ENCODE assay signal across 15 cellular contexts in the genomic region with DNA sequence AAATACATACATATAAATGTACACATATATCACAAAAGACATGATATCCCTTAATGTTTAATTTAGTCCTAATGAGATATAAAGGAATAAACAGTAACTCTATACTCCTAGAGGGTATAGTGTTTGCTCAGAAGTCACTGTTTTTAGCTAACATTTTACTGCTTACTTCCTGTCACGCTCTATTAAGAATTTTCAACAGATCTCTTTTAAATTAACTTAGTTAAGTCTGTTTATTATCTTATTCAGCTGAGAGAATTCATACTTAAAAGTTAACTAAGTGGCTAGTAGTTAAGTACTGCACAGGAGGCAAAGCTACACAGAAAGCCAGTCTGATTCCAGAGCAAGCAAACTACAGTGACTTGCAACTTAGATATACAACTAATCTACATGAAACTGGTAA. TPM values are rescaled to one million over a fixed set of nuclear protein-coding genes. Genes with fewer than 3 reads are reported as not detected.
DNase-seq lines count a peak whose midpoint lies in the region; ATAC-seq and TF ChIP-seq lines count a peak whose summit lies in the region.
"Had no signal": no experiment of that assay in that cellular context is flagged by ENCODE, and none has a peak within 500 bp of the region (broad histone marks: within the 10 kb centered on the region; RNA-seq: fewer than 3 reads in every experiment).

No MANE protein-coding gene starts in this region.

- ATAC-seq in CD4-positive, CD25-positive, alpha-beta regulatory T cell (ENCODE audit: low read depth in 2 of 2), result no peak
- ATAC-seq in T-helper 17 cell (no peak), GM21528 (IDR thresholded peaks at IDR 0.05; ENCODE audit: low FRiP score, unreplicated experiment) (no peak), foreskin keratinocyte (no peak), HG02642 (IDR thresholded peaks at IDR 0.05; ENCODE audit: poor library complexity, unreplicated experiment) (no peak)

- TF ChIP-seq CTCF in foreskin keratinocyte (conservative IDR thresholded peaks at IDR 0.05), result no peak

- no peak for DNase-seq in CD4-positive, CD25-positive, alpha-beta regulatory T cell
- no peak for DNase-seq in Karpas-422
- no peak for DNase-seq in T-helper 17 cell
- DNase-seq in renal cortical epithelial cell (ENCODE audit: low read depth), result peak; percentile 56
- no peak for DNase-seq in foreskin keratinocyte
- DNase-seq: ACHN, DMS153, GOT3, HFFc6, NCI-H1930, NCI-H510A had no signal

- H3K4me2 ChIP-seq in Karpas-422 (ENCODE audit: low read depth, low read length, poor library complexity, severe bottlenecking), result peak overlapping the region; percentile 20

- H3K27ac Mint-ChIP-seq in CD4-positive, CD25-positive, alpha-beta regulatory T cell, result peak overlapping the region; percentile 2 to 43 (median 30)
- peak overlapping the region; percentile 39 for H3K27ac Mint-ChIP-seq in T-helper 17 cell
- H3K27ac Mint-ChIP-seq: HFFc6 had no signal

- no peak overlapping the region for H3K4me3 ChIP-seq in CD4-positive, CD25-positive, alpha-beta regulatory T cell (ENCODE audit: low read depth, low read length)
- H3K4me3 ChIP-seq in Karpas-422 (ENCODE audit: low read length), result no peak overlapping the region
- H3K4me3 ChIP-seq: SJSA1 had no signal

- H3K4me1 Mint-ChIP-seq in CD4-positive, CD25-positive, alpha-beta regulatory T cell, result peaks cover 0 to 9% (median 3%) of the 10 kb centered on the region in 4 donors
- no peaks in the 10 kb centered on the region for H3K4me1 Mint-ChIP-seq in T-helper 17 cell

- H3K4me3 Mint-ChIP-seq in CD4-positive, CD25-positive, alpha-beta regulatory T cell, result no peak overlapping the region
- H3K4me3 Mint-ChIP-seq in T-helper 17 cell, result no peak overlapping the region
- H3K4me3 Mint-ChIP-seq: HFFc6 had no signal

- H3K9me3 ChIP-seq in CD4-positive, CD25-positive, alpha-beta regulatory T cell (ENCODE audit: control insufficient read depth in 2 of 2, low read length in 2 of 2), result no peaks in the 10 kb centered on the region
- H3K9me3 ChIP-seq in Karpas-422 (ENCODE audit: low read length) (no peaks in the 10 kb centered on the region), T-helper 17 cell (ENCODE audit: control insufficient read depth, low read length, poor library complexity, severe bottlenecking) (no peaks in the 10 kb centered on the region)
- H3K9me3 ChIP-seq: SJSA1 had no signal

- peaks cover 3% of the 10 kb centered on the region for H3K36me3 Mint-ChIP-seq in CD4-positive, CD25-positive, alpha-beta regulatory T cell
- no peaks in the 10 kb centered on the region for H3K36me3 Mint-ChIP-seq in T-helper 17 cell (ENCODE audit: low read depth)

- no peaks in the 10 kb centered on the region for H3K9me3 Mint-ChIP-seq in CD4-positive, CD25-positive, alpha-beta regulatory T cell
- H3K9me3 Mint-ChIP-seq: HFFc6 had no signal

- no peak overlapping the region for H3K27ac ChIP-seq in CD4-positive, CD25-positive, alpha-beta regulatory T cell (ENCODE audit: insufficient read depth, low read length, poor library complexity, severe bottlenecking)
- H3K27ac ChIP-seq in Karpas-422 (ENCODE audit: low read length) (peak overlapping the region; percentile 69), foreskin keratinocyte (no peak overlapping the region)
- H3K27ac ChIP-seq: RWPE1, SJSA1 had no signal

- H3K9ac ChIP-seq in Karpas-422 (ENCODE audit: low read length), result no peak overlapping the region

- H3K27me3 ChIP-seq in CD4-positive, CD25-positive, alpha-beta regulatory T cell (ENCODE audit: control insufficient read depth, insufficient read depth, low read length), result no peaks in the 10 kb centered on the region
- no peaks in the 10 kb centered on the region for H3K27me3 ChIP-seq in Karpas-422 (ENCODE audit: low read length)
- no peaks in the 10 kb centered on the region for H3K27me3 ChIP-seq in foreskin keratinocyte
- H3K27me3 ChIP-seq: SJSA1 had no signal

- H3K4me1 ChIP-seq in CD4-positive, CD25-positive, alpha-beta regulatory T cell (ENCODE audit: control insufficient read depth, insufficient read depth, low read length, poor library complexity, severe bottlenecking), result no peaks in the 10 kb centered on the region
- peaks cover 26% of the 10 kb centered on the region for H3K4me1 ChIP-seq in Karpas-422 (ENCODE audit: low read length)
- no peaks in the 10 kb centered on the region for H3K4me1 ChIP-seq in foreskin keratinocyte
- H3K4me1 ChIP-seq: SJSA1 had no signal

- no peaks in the 10 kb centered on the region for H4K20me1 ChIP-seq in Karpas-422 (ENCODE audit: insufficient read depth, low read depth, low read length)

- H3K9me2 ChIP-seq in Karpas-422 (replicated peaks; ENCODE audit: insufficient read depth, low read length), result no peaks in the 10 kb centered on the region

- peaks cover 71% of the 10 kb centered on the region for H3K79me2 ChIP-seq in Karpas-422 (ENCODE audit: low read length)

- H3K27me3 Mint-ChIP-seq in CD4-positive, CD25-positive, alpha-beta regulatory T cell, result no peaks in the 10 kb centered on the region
- no peaks in the 10 kb centered on the region for H3K27me3 Mint-ChIP-seq in T-helper 17 cell

- peaks cover 4% of the 10 kb centered on the region for H3K36me3 ChIP-seq in CD4-positive, CD25-positive, alpha-beta regulatory T cell (ENCODE audit: control insufficient read depth, insufficient read depth, low read length)
- H3K36me3 ChIP-seq in Karpas-422 (ENCODE audit: insufficient read depth, low read length), result peaks cover 17% of the 10 kb centered on the region; the same call in 1 of the 2 replicates
- H3K36me3 ChIP-seq: SJSA1 had no signal

- no peak overlapping the region for H2AFZ ChIP-seq in Karpas-422 (ENCODE audit: low read length)

RNA-seq across cellular contexts. Expression of a gene that starts 39.9 kb away (rescaled TPM):
- 14.9 TPM for total RNA-seq in CD4-positive, CD25-positive, alpha-beta regulatory T cell
- polyA plus RNA-seq in CD4-positive, CD25-positive, alpha-beta regulatory T cell, result 1 to 10 TPM; 3.4 to 5.2 (median 3.7) TPM
- 17.1 and 25.9 TPM in 2 replicates for total RNA-seq in Karpas-422 (2014; rRNA removed; shearing (Covaris generic); ENCODE audit: low replicate concordance)
- 1 to 10 TPM; 5.8 to 7.7 TPM for total RNA-seq in T-helper 17 cell
- 13.9 and 24.0 TPM in 2 replicates for total RNA-seq in renal cortical epithelial cell
- total RNA-seq in foreskin keratinocyte, result 9.4 and 9.7 TPM in 2 replicates
- polyA plus RNA-seq in foreskin keratinocyte, result 3.4 and 3.7 TPM in 2 replicates
